ENCODE assay signal across 7 cellular contexts in genomic region chrX:40085086-40085551, GRCh38. TPM values are rescaled to one million over a fixed set of nuclear protein-coding genes. Genes with fewer than 3 reads are reported as not detected.
DNase-seq lines count a peak whose midpoint lies in the region; ATAC-seq and TF ChIP-seq lines count a peak whose summit lies in the region.

No MANE protein-coding gene starts in this region.

- no peak overlapping the region for H3K9ac ChIP-seq in OCI-LY3 (ENCODE audit: low read length)

- no peaks in the 10 kb centered on the region for H3K27me3 ChIP-seq in OCI-LY3 (ENCODE audit: low read depth, low read length)
- no peaks in the 10 kb centered on the region for H3K27me3 ChIP-seq in esophagus (ENCODE audit: control insufficient read depth in 1 of 2, insufficient read depth in 2 of 2, low read length in 2 of 2)

- H3K79me2 ChIP-seq in OCI-LY3 (ENCODE audit: low read length): peaks cover 100% of the 10 kb centered on the region

- peaks cover 3% of the 10 kb centered on the region for H3K36me3 ChIP-seq in OCI-LY3 (replicated peaks; ENCODE audit: low read depth, low read length)
- no peaks in the 10 kb centered on the region for H3K36me3 ChIP-seq in esophagus (ENCODE audit: control insufficient read depth in 2 of 2, insufficient read depth in 2 of 2, low read length in 1 of 2)

- peaks cover 56% of the 10 kb centered on the region for H3K4me1 Mint-ChIP-seq in progenitor cell of endocrine pancreas (ENCODE audit: low read depth)

- H3K4me1 ChIP-seq in OCI-LY3 (ENCODE audit: low read length): peaks cover 16% of the 10 kb centered on the region; the same call in 1 of the 2 replicates
- H3K4me1 ChIP-seq in esophagus (ENCODE audit: control insufficient read depth in 2 of 2, insufficient read depth in 2 of 2, low read length in 1 of 2): peaks cover 3 to 6% of the 10 kb centered on the region in 2 donors

- no peak overlapping the region for H3K4me3 ChIP-seq in OCI-LY3 (ENCODE audit: low read length)
- H3K4me3 ChIP-seq in esophagus (ENCODE audit: low read depth in 1 of 2, low read length in 2 of 2): peak overlapping the region in 1 of 2 donors; percentile 20

- TF ChIP-seq CTCF in OCI-LY3 (IDR thresholded peaks at IDR 0.05; ENCODE audit: low read depth, low read length): no peak
- no peak for TF ChIP-seq CTCF in progenitor cell of endocrine pancreas (IDR thresholded peaks at IDR 0.05; ENCODE audit: unreplicated experiment)

- H3K9me3 ChIP-seq in OCI-LY3 (ENCODE audit: insufficient read depth, low read length): no peaks in the 10 kb centered on the region
- H3K9me3 ChIP-seq in esophagus (ENCODE audit: control insufficient read depth in 2 of 2, insufficient read depth in 1 of 2, low read depth in 1 of 2, low read length in 1 of 2): no peaks in the 10 kb centered on the region

- peaks cover 2% of the 10 kb centered on the region for H3K27me3 Mint-ChIP-seq in progenitor cell of endocrine pancreas

- H3K9me3 Mint-ChIP-seq in progenitor cell of endocrine pancreas (ENCODE audit: low read depth): no peaks in the 10 kb centered on the region

- in situ Hi-C loops in KBM-7 (cut with MboI; ENCODE audit: low pct_unique_long_range_greater_than_20kb, low sequenced_read_pairs): no loop called here

- H2AFZ ChIP-seq in OCI-LY3 (ENCODE audit: low read depth, low read length): no peak overlapping the region

- 24 to 28% methylated on average over 20 of the region's 20 CpGs for WGBS in esophagus, 2 donors

- ATAC-seq in HG03175 (IDR thresholded peaks at IDR 0.05; ENCODE audit: unreplicated experiment): no peak

- peak overlapping the region; percentile 67 for H3K4me2 ChIP-seq in OCI-LY3 (ENCODE audit: low read length)

- H3K4me3 Mint-ChIP-seq in progenitor cell of endocrine pancreas (ENCODE audit: low read depth): peak overlapping the region; percentile 19

- no peak overlapping the region for H3K27ac ChIP-seq in OCI-LY3 (ENCODE audit: low read length)
- H3K27ac ChIP-seq in esophagus (ENCODE audit: low read depth in 2 of 2, low read length in 1 of 2): peak overlapping the region; percentile 68 to 75

- H3K27ac Mint-ChIP-seq in progenitor cell of endocrine pancreas: peak overlapping the region; percentile 64

- no peaks in the 10 kb centered on the region for H3K36me3 Mint-ChIP-seq in progenitor cell of endocrine pancreas (ENCODE audit: insufficient read depth)

- peaks cover 100% of the 10 kb centered on the region for H4K20me1 ChIP-seq in OCI-LY3 (ENCODE audit: insufficient read depth, low read length)

- peak; percentile 47 for DNase-seq in ELF-1 (ENCODE audit: low read depth, low spot score)
- no peak for DNase-seq in progenitor cell of endocrine pancreas (ENCODE audit: low spot score, unreplicated experiment)
- no peak for DNase-seq in KBM-7
- DNase-seq in dermis blood vessel endothelial cell: no peak

RNA-seq across cellular contexts. Expression of gene BCOR, which starts 12.6 kb away (rescaled TPM):
- 10 to 100 TPM in 1 of 2 donors, 1 to 10 TPM in 1; 9.6 to 10.7 TPM for polyA plus RNA-seq in esophagus
- total RNA-seq in progenitor cell of endocrine pancreas (20.5 TPM in 2 replicates), dermis blood vessel endothelial cell (8.8 and 31.6 TPM in 2 replicates)
